In genomic region chr5:2261002-2261703, GRCh38 we compare ENCODE assay signal across 24 cellular contexts.
"Had no signal": no experiment of that assay in that cellular context is flagged by ENCODE, and none has a peak within 500 bp of the region (broad histone marks: within the 10 kb centered on the region; RNA-seq: fewer than 3 reads in every experiment).

No MANE protein-coding gene starts in this region.

- H3K36me3 Mint-ChIP-seq: naive B cell; stimulated activated memory B cell treated with anti-CD40 and anti-IgM and Interleukin-4, amounts not matched to agents 10 μg/mL and 1 μg/mL and 100 μg/mL, for 72 hours had no signal

- ATAC-seq: gastroesophageal sphincter; left colon; left ventricle myocardium superior; pancreas; right cardiac atrium; stimulated activated memory B cell treated with anti-CD40 and anti-IgM and Interleukin-4, amounts not matched to agents 10 μg/mL and 1 μg/mL and 100 μg/mL, for 72 hours had no signal

- H3K36me3 ChIP-seq: esophagus muscularis mucosa, gastroesophageal sphincter, pancreas, spleen, tibial nerve had no signal

- H3K27ac ChIP-seq: dorsolateral prefrontal cortex, epithelial cell of prostate, esophagus muscularis mucosa, gastroesophageal sphincter, pancreas, spleen, testis, tibial nerve had no signal

- H3K27me3 ChIP-seq: pancreas, testis, tibial nerve had no signal

- H3K27ac Mint-ChIP-seq: naive B cell; progenitor cell of endocrine pancreas; stimulated activated memory B cell treated with anti-CD40 and anti-IgM and Interleukin-4, amounts not matched to agents 10 μg/mL and 1 μg/mL and 100 μg/mL, for 72 hours; stimulated activated naive CD8-positive, alpha-beta T cell treated with anti-CD3 and anti-CD28 coated beads, Interleukin-15, Interleukin-2, amounts not matched to agents 100 ng/mL and 50 ng/mL, for 24 hours had no signal

- DNase-seq: caudate nucleus; cortex of kidney; effector memory CD4-positive, alpha-beta T cell; glutamatergic neuron; left colon; left ventricle myocardium superior; mesenchymal stem cell; naive B cell; pancreas; right cardiac atrium; spleen; stimulated activated CD4-positive, alpha-beta T cell treated with anti-CD3 and anti-CD28 coated beads, Interleukin-15, amount 100 ng/mL, for 24 hours; stimulated activated CD4-positive, alpha-beta T cell treated with anti-CD3 and anti-CD28 coated beads, Interleukin-1b, Interleukin-23, amount 100 ng/mL, for 48 hours; stimulated activated CD4-positive, alpha-beta T cell treated with anti-CD3 and anti-CD28 coated beads, Interleukin-4, amount 100 ng/mL, for 24 hours; testis had no signal

- H3K4me3 ChIP-seq: dorsolateral prefrontal cortex, esophagus muscularis mucosa, gastroesophageal sphincter, lung, pancreas, spleen, tibial nerve had no signal

- H3K4me1 ChIP-seq: esophagus muscularis mucosa, gastroesophageal sphincter, pancreas, spleen, testis, tibial nerve had no signal

- H3K4me1 Mint-ChIP-seq: naive B cell; stimulated activated memory B cell treated with anti-CD40 and anti-IgM and Interleukin-4, amounts not matched to agents 10 μg/mL and 1 μg/mL and 100 μg/mL, for 72 hours had no signal

- H3K9me3 ChIP-seq: esophagus muscularis mucosa, pancreas, testis, tibial nerve had no signal

- H3K4me3 Mint-ChIP-seq: naive B cell; stimulated activated memory B cell treated with anti-CD40 and anti-IgM and Interleukin-4, amounts not matched to agents 10 μg/mL and 1 μg/mL and 100 μg/mL, for 72 hours; stimulated activated naive CD8-positive, alpha-beta T cell treated with anti-CD3 and anti-CD28 coated beads, Interleukin-15, Interleukin-2, amounts not matched to agents 100 ng/mL and 50 ng/mL, for 24 hours had no signal

- H3K27me3 Mint-ChIP-seq: naive B cell; stimulated activated memory B cell treated with anti-CD40 and anti-IgM and Interleukin-4, amounts not matched to agents 10 μg/mL and 1 μg/mL and 100 μg/mL, for 72 hours; stimulated activated naive CD8-positive, alpha-beta T cell treated with anti-CD3 and anti-CD28 coated beads, Interleukin-15, Interleukin-2, amounts not matched to agents 100 ng/mL and 50 ng/mL, for 24 hours had no signal

- H3K9me3 Mint-ChIP-seq: stimulated activated naive CD8-positive, alpha-beta T cell treated with anti-CD3 and anti-CD28 coated beads, Interleukin-15, Interleukin-2, amounts not matched to agents 100 ng/mL and 50 ng/mL, for 24 hours had no signal
